Comparison of ENCODE assay signal across 1 cellular context in the genomic region with DNA sequence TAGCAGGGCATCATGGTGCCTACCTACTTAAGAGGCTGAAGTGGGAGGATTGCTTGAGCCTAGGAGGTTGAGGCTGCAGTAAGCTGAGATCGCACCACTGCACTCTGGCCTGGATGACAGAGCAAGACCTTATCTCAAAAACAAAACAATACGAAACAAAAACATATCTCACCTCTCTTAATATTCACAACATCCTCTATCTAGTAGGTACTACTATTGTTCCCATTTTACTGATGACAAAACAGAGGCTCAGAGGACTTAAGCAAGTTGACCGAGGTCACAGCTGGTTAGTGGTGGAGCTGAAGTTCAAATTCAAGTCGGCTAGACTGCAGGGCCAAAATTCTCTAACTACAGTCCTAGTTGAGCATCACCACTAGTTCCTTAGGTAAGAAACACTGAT.
TF ChIP-seq lines count a peak whose summit lies in the region.

No MANE protein-coding gene starts in this region.

TF ChIP-seq in K562, 482 proteins besides CTCF, POLR2A, EP300 and RAD21 (continued from another document and continues in another):
- TF ChIP-seq, protein P1, sequence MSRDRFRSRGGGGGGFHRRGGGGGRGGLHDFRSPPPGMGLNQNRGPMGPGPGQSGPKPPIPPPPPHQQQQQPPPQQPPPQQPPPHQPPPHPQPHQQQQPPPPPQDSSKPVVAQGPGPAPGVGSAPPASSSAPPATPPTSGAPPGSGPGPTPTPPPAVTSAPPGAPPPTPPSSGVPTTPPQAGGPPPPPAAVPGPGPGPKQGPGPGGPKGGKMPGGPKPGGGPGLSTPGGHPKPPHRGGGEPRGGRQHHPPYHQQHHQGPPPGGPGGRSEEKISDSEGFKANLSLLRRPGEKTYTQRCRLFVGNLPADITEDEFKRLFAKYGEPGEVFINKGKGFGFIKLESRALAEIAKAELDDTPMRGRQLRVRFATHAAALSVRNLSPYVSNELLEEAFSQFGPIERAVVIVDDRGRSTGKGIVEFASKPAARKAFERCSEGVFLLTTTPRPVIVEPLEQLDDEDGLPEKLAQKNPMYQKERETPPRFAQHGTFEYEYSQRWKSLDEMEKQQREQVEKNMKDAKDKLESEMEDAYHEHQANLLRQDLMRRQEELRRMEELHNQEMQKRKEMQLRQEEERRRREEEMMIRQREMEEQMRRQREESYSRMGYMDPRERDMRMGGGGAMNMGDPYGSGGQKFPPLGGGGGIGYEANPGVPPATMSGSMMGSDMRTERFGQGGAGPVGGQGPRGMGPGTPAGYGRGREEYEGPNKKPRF (IDR thresholded peaks at IDR 0.05; ENCODE audit: low read depth, low read length), result no peak
- TF ChIP-seq DPF2 (IDR thresholded peaks at IDR 0.05), result 0 out of 2 replicates have a peak, but pooled peaks have one; percentile 35
- TF ChIP-seq NR3C1 (CRISPR knock-in tag; IDR thresholded peaks at IDR 0.05), result no peak
- no peak for TF ChIP-seq RB1 (IDR thresholded peaks at IDR 0.05; ENCODE audit: low read depth)
- no peak for TF ChIP-seq GATAD2B (IDR thresholded peaks at IDR 0.05; ENCODE audit: borderline replicate concordance)
- no peak for TF ChIP-seq SRSF1 (IDR thresholded peaks at IDR 0.05; ENCODE audit: low read depth, low read length)
- no peak for TF ChIP-seq ZNF165 (CRISPR knock-in tag; IDR thresholded peaks at IDR 0.05; ENCODE audit: borderline replicate concordance)
- TF ChIP-seq, protein P2, sequence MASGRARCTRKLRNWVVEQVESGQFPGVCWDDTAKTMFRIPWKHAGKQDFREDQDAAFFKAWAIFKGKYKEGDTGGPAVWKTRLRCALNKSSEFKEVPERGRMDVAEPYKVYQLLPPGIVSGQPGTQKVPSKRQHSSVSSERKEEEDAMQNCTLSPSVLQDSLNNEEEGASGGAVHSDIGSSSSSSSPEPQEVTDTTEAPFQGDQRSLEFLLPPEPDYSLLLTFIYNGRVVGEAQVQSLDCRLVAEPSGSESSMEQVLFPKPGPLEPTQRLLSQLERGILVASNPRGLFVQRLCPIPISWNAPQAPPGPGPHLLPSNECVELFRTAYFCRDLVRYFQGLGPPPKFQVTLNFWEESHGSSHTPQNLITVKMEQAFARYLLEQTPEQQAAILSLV (tag; IDR thresholded peaks at IDR 0.05), result no peak
- no peak for TF ChIP-seq TBP (optimal IDR thresholded peaks at IDR 0.05; ENCODE audit: low read depth, low read length)
- no peak for TF ChIP-seq RBM17 (IDR thresholded peaks at IDR 0.05; ENCODE audit: borderline replicate concordance, low read depth, low read length)
- TF ChIP-seq TARDBP (IDR thresholded peaks at IDR 0.05), result no peak
- TF ChIP-seq MAFG (tag; conservative IDR thresholded peaks at IDR 0.05), result 0 out of 2 replicates have a peak, but pooled peaks have one; percentile 22
- TF ChIP-seq, protein P3, sequence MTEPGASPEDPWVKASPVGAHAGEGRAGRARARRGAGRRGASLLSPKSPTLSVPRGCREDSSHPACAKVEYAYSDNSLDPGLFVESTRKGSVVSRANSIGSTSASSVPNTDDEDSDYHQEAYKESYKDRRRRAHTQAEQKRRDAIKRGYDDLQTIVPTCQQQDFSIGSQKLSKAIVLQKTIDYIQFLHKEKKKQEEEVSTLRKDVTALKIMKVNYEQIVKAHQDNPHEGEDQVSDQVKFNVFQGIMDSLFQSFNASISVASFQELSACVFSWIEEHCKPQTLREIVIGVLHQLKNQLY (CRISPR knock-in tag; conservative IDR thresholded peaks at IDR 0.05), result no peak
- no peak for TF ChIP-seq LCOR (CRISPR knock-in tag; IDR thresholded peaks at IDR 0.05)
- no peak for TF ChIP-seq CSDE1 (IDR thresholded peaks at IDR 0.05)
- TF ChIP-seq ZNF274 (IDR thresholded peaks at IDR 0.05; ENCODE audit: borderline replicate concordance, low read depth, low read length), result no peak
- peak; percentile 94 for TF ChIP-seq ADNP (tag; IDR thresholded peaks at IDR 0.05)
- TF ChIP-seq PYGO2 (tag; IDR thresholded peaks at IDR 0.05), result no peak
- TF ChIP-seq, protein P4, sequence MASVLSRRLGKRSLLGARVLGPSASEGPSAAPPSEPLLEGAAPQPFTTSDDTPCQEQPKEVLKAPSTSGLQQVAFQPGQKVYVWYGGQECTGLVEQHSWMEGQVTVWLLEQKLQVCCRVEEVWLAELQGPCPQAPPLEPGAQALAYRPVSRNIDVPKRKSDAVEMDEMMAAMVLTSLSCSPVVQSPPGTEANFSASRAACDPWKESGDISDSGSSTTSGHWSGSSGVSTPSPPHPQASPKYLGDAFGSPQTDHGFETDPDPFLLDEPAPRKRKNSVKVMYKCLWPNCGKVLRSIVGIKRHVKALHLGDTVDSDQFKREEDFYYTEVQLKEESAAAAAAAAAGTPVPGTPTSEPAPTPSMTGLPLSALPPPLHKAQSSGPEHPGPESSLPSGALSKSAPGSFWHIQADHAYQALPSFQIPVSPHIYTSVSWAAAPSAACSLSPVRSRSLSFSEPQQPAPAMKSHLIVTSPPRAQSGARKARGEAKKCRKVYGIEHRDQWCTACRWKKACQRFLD (CRISPR knock-in tag; IDR thresholded peaks at IDR 0.05), result no peak
- 0 out of 4 replicates have a peak, but pooled peaks of 1 of the 2 experiments have one; percentile 8 for TF ChIP-seq RCOR1 (IDR thresholded peaks at IDR 0.05; ENCODE audit: borderline replicate concordance in 1 of 2, low read depth in 2 of 2, low read length in 2 of 2)
- TF ChIP-seq CBX8 (IDR thresholded peaks at IDR 0.05; ENCODE audit: borderline replicate concordance, extremely low read depth, low read depth, low read length, poor library complexity, severe bottlenecking), result no peak
- TF ChIP-seq LARP7 (IDR thresholded peaks at IDR 0.05), result no peak
- TF ChIP-seq, protein P5, sequence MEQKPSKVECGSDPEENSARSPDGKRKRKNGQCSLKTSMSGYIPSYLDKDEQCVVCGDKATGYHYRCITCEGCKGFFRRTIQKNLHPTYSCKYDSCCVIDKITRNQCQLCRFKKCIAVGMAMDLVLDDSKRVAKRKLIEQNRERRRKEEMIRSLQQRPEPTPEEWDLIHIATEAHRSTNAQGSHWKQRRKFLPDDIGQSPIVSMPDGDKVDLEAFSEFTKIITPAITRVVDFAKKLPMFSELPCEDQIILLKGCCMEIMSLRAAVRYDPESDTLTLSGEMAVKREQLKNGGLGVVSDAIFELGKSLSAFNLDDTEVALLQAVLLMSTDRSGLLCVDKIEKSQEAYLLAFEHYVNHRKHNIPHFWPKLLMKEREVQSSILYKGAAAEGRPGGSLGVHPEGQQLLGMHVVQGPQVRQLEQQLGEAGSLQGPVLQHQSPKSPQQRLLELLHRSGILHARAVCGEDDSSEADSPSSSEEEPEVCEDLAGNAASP (IDR thresholded peaks at IDR 0.05), result no peak
- peak; percentile 75 for TF ChIP-seq RBM25 (IDR thresholded peaks at IDR 0.05; ENCODE audit: low read depth, low read length, severe bottlenecking)
- no peak for TF ChIP-seq ARID2 (IDR thresholded peaks at IDR 0.05)
- no peak for TF ChIP-seq ZNF586 (CRISPR knock-in tag; conservative IDR thresholded peaks at IDR 0.05)
- TF ChIP-seq, protein P6, sequence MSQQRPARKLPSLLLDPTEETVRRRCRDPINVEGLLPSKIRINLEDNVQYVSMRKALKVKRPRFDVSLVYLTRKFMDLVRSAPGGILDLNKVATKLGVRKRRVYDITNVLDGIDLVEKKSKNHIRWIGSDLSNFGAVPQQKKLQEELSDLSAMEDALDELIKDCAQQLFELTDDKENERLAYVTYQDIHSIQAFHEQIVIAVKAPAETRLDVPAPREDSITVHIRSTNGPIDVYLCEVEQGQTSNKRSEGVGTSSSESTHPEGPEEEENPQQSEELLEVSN (IDR thresholded peaks at IDR 0.05; ENCODE audit: borderline replicate concordance in 1 of 2, extremely low read depth in 1 of 2, insufficient read depth in 1 of 2, insufficient read length in 1 of 2, low read depth in 1 of 2, low read length in 1 of 2, poor library complexity in 1 of 2, severe bottlenecking in 1 of 2), result no peak
- TF ChIP-seq PTRF (tag; IDR thresholded peaks at IDR 0.05), result no peak
- no peak for TF ChIP-seq PPARD (CRISPR knock-in tag; IDR thresholded peaks at IDR 0.05)
- TF ChIP-seq, protein P7, sequence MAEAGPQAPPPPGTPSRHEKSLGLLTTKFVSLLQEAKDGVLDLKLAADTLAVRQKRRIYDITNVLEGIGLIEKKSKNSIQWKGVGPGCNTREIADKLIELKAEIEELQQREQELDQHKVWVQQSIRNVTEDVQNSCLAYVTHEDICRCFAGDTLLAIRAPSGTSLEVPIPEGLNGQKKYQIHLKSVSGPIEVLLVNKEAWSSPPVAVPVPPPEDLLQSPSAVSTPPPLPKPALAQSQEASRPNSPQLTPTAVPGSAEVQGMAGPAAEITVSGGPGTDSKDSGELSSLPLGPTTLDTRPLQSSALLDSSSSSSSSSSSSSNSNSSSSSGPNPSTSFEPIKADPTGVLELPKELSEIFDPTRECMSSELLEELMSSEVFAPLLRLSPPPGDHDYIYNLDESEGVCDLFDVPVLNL (CRISPR knock-in tag; IDR thresholded peaks at IDR 0.05; ENCODE audit: low read depth), result no peak
- no peak for TF ChIP-seq ZNF41 (CRISPR knock-in tag; conservative IDR thresholded peaks at IDR 0.05)
- no peak for TF ChIP-seq MEIS2 (IDR thresholded peaks at IDR 0.05; ENCODE audit: partially characterized antibody)
- TF ChIP-seq, protein P8, sequence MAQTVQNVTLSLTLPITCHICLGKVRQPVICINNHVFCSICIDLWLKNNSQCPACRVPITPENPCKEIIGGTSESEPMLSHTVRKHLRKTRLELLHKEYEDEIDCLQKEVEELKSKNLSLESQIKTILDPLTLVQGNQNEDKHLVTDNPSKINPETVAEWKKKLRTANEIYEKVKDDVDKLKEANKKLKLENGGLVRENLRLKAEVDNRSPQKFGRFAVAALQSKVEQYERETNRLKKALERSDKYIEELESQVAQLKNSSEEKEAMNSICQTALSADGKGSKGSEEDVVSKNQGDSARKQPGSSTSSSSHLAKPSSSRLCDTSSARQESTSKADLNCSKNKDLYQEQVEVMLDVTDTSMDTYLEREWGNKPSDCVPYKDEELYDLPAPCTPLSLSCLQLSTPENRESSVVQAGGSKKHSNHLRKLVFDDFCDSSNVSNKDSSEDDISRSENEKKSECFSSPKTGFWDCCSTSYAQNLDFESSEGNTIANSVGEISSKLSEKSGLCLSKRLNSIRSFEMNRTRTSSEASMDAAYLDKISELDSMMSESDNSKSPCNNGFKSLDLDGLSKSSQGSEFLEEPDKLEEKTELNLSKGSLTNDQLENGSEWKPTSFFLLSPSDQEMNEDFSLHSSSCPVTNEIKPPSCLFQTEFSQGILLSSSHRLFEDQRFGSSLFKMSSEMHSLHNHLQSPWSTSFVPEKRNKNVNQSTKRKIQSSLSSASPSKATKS (CRISPR knock-in tag; IDR thresholded peaks at IDR 0.05), result no peak
- 0 out of 2 replicates have a peak, but pooled peaks have one; percentile 28 for TF ChIP-seq ARID1B (IDR thresholded peaks at IDR 0.05)
- TF ChIP-seq MAFK (IDR thresholded peaks at IDR 0.05; ENCODE audit: low read length), result no peak
- no peak for TF ChIP-seq NCOA1 (IDR thresholded peaks at IDR 0.05; ENCODE audit: low read depth)
- TF ChIP-seq RBFOX2 (IDR thresholded peaks at IDR 0.05; ENCODE audit: low read depth, low read length), result no peak
- TF ChIP-seq SIN3B (IDR thresholded peaks at IDR 0.05; ENCODE audit: low read depth), result no peak
- TF ChIP-seq, protein P9, sequence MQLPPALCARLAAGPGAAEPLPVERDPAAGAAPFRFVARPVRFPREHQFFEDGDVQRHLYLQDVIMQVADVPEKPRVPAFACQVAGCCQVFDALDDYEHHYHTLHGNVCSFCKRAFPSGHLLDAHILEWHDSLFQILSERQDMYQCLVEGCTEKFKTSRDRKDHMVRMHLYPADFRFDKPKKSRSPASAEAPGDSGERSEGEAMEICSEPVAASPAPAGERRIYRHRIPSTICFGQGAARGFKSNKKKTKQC (CRISPR knock-in tag; IDR thresholded peaks at IDR 0.05), result no peak
